24 cellular contexts compared by ENCODE assay signal in the genomic region with DNA sequence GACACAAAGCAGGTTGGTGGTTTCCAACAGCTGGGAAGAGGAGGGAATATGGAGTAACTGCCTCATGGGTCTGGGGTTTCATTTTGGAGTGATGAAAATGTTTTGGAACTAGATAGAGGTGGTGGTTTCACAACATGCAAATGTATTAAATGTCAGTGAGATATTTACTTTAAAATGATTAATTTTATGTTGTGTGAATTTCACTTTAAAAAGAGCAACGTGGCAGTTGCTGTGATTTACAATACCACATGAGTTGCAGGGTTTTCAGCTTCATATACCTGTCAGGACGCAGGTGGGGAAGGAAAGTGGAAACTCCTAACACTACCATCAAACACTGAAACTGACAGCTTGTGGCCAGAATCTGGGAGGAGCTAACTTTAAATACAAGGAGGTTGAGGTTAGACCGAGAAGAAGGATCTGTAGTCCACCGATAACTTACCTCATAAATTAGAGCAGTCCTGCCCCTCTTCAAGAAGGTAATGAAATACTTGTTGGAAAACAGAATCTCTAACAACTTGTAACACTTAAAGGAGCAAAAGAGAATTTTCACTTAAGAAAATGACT.
"Had no signal": no experiment of that assay in that cellular context is flagged by ENCODE, and none has a peak within 500 bp of the region (broad histone marks: within the 10 kb centered on the region; RNA-seq: fewer than 3 reads in every experiment).

No MANE protein-coding gene starts in this region.

- H3K36me3 Mint-ChIP-seq: activated naive CD8-positive, alpha-beta T cell treated with anti-CD3 and anti-CD28 coated beads, Interleukin-2, amount 10 ng/mL, durations not matched to agents 7 days and 5 days; brain had no signal

- H3K27me3 ChIP-seq: foreskin keratinocyte, suprapubic skin, vagina had no signal

- DNase-seq: activated CD4-positive, alpha-beta T cell treated with anti-CD3 and anti-CD28 coated beads for 48 hours; activated CD4-positive, CD25-positive, alpha-beta regulatory T cell; activated CD8-positive, alpha-beta T cell treated with anti-CD3 and anti-CD28 coated beads for 36 hours; activated naive CD4-positive, alpha-beta T cell treated with Interleukin-2 at 50 U/mL for 16 hours; activated naive CD8-positive, alpha-beta T cell treated with anti-CD3 and anti-CD28 coated beads, Interleukin-2, amount 10 ng/mL, durations not matched to agents 7 days and 5 days; activated T-cell treated with anti-CD3 and anti-CD28 coated beads, Interleukin-2, amount 50 U/mL, for 24 hours; caudate nucleus; endodermal cell; foreskin keratinocyte; hippocampal formation; islet precursor cell; left colon; lower lobe of right lung; occipital lobe; stimulated activated CD4-positive, alpha-beta T cell treated with anti-CD3 and anti-CD28 coated beads, Interleukin-12 subunit alpha, Interleukin-12 subunit beta, amount 100 ng/mL, for 4 hours; stimulated activated CD4-positive, alpha-beta T cell treated with anti-CD3 and anti-CD28 coated beads, Interleukin-1b, Interleukin-23, amount 100 ng/mL, for 48 hours; stimulated activated naive CD4-positive, alpha-beta T cell treated with Interleukin-2 at 50 U/mL for 16 hours; T-helper 9 cell; trophoblast cell had no signal

- H3K4me3 Mint-ChIP-seq: activated CD8-positive, alpha-beta T cell treated with anti-CD3 and anti-CD28 coated beads for 36 hours; activated naive CD8-positive, alpha-beta T cell treated with anti-CD3 and anti-CD28 coated beads, Interleukin-2, amount 10 ng/mL, durations not matched to agents 7 days and 5 days; activated T-cell treated with anti-CD3 and anti-CD28 coated beads, Interleukin-2, amount 50 U/mL, for 24 hours; brain; endodermal cell had no signal

- H3K9me3 ChIP-seq: lower lobe of right lung, suprapubic skin, vagina had no signal

- H3K9me3 Mint-ChIP-seq: activated CD8-positive, alpha-beta T cell treated with anti-CD3 and anti-CD28 coated beads for 36 hours; activated naive CD8-positive, alpha-beta T cell treated with anti-CD3 and anti-CD28 coated beads, Interleukin-2, amount 10 ng/mL, durations not matched to agents 7 days and 5 days; activated T-cell treated with anti-CD3 and anti-CD28 coated beads, Interleukin-2, amount 50 U/mL, for 24 hours; activated T-helper 2 cell treated with anti-CD3 and anti-CD28 coated beads, Interferon-gamma antibody, Interleukin-2, Interleukin-4, amounts not matched to agents 10 μg/mL and 5 μg/mL and 100 μg/mL, durations not matched to agents 14 hours and 24 hours and 36 hours; endodermal cell had no signal

- H3K27ac Mint-ChIP-seq: activated CD8-positive, alpha-beta T cell treated with anti-CD3 and anti-CD28 coated beads for 36 hours; activated naive CD8-positive, alpha-beta T cell treated with anti-CD3 and anti-CD28 coated beads, Interleukin-2, amount 10 ng/mL, durations not matched to agents 7 days and 5 days; activated T-cell treated with anti-CD3 and anti-CD28 coated beads, Interleukin-2, amount 50 U/mL, for 24 hours; activated T-helper 2 cell treated with anti-CD3 and anti-CD28 coated beads, Interferon-gamma antibody, Interleukin-2, Interleukin-4, amounts not matched to agents 10 μg/mL and 5 μg/mL and 100 μg/mL, durations not matched to agents 14 hours and 24 hours and 36 hours; brain; endodermal cell had no signal

- H3K4me3 ChIP-seq: lower lobe of right lung, suprapubic skin, vagina had no signal

- H3K27ac ChIP-seq: epithelial cell of prostate, foreskin keratinocyte, lower lobe of right lung, suprapubic skin, vagina had no signal

- H3K4me1 ChIP-seq: foreskin keratinocyte, lower lobe of right lung, suprapubic skin, vagina had no signal

- H3K4me1 Mint-ChIP-seq: activated naive CD8-positive, alpha-beta T cell treated with anti-CD3 and anti-CD28 coated beads, Interleukin-2, amount 10 ng/mL, durations not matched to agents 7 days and 5 days; brain had no signal

- H3K36me3 ChIP-seq: lower lobe of right lung, suprapubic skin, vagina had no signal
